8 cellular contexts compared by ENCODE assay signal in genomic region chr10:44864042-44864436, GRCh38. TPM values are rescaled to one million over a fixed set of nuclear protein-coding genes. Genes with fewer than 3 reads are reported as not detected.
DNase-seq lines count a peak whose midpoint lies in the region; ATAC-seq, FAIRE-seq and TF ChIP-seq lines count a peak whose summit lies in the region.

No MANE protein-coding gene starts in this region.

- no peak for TF ChIP-seq CTCF in MM.1S (IDR thresholded peaks at IDR 0.05; ENCODE audit: low read length)
- TF ChIP-seq CTCF in mucosa of descending colon (IDR thresholded peaks at IDR 0.05) = no peak

- peak overlapping the region; percentile 80 to 93 (median 88) for H3K4me3 Mint-ChIP-seq in CD8-positive, alpha-beta memory T cell

- H3K4me2 ChIP-seq in MM.1S (ENCODE audit: low read depth, low read length) = peak overlapping the region; percentile 66; the same call in 1 of the 2 replicates

- H3K9me3 Mint-ChIP-seq in CD8-positive, alpha-beta memory T cell = no peaks in the 10 kb centered on the region

- peaks cover 20 to 58% of the 10 kb centered on the region in 2 donors for H3K27me3 Mint-ChIP-seq in CD8-positive, alpha-beta memory T cell

- H4K20me1 ChIP-seq in MM.1S (ENCODE audit: insufficient read depth, low read length) = no peaks in the 10 kb centered on the region

- CTCF ChIA-PET in CD8-positive, alpha-beta memory T cell (lab: Charles Lee) = interaction anchor here (0.8 to 1.7 kb wide), 8 partner anchors 10 to 1193 kb away, joined by 3 to 8 read pairs (median 4); no protein-coding TSS in a partner anchor

- peaks cover 0 to 1% (median 0%) of the 10 kb centered on the region in 3 donors for H3K36me3 Mint-ChIP-seq in CD8-positive, alpha-beta memory T cell

- peak; percentile 76 for ATAC-seq in mucosa of descending colon
- ATAC-seq in aorta (ENCODE audit: low FRiP score) = peak; percentile 4
- no peak for ATAC-seq in HG02938 (IDR thresholded peaks at IDR 0.05; ENCODE audit: unreplicated experiment)

- H3K9ac ChIP-seq in MM.1S (ENCODE audit: low read length) = no peak overlapping the region

- peaks cover 12% of the 10 kb centered on the region for H3K27me3 ChIP-seq in CD8-positive, alpha-beta memory T cell (ENCODE audit: insufficient read depth, low read length, poor library complexity, severe bottlenecking)
- H3K27me3 ChIP-seq in MM.1S (replicated peaks; ENCODE audit: insufficient read depth, low read length) (no peaks in the 10 kb centered on the region), aorta (ENCODE audit: control insufficient read depth in 1 of 2, insufficient read depth in 2 of 2, low read length in 1 of 2) (no peaks in the 10 kb centered on the region)

- WGBS in aorta, 2 donors = 87 to 90% methylated on average over 17 of the region's 17 CpGs

- H3K9me3 ChIP-seq in CD8-positive, alpha-beta memory T cell (ENCODE audit: low read length) = no peaks in the 10 kb centered on the region
- H3K9me3 ChIP-seq in MM.1S (replicated peaks; ENCODE audit: insufficient read depth, low read length) (no peaks in the 10 kb centered on the region), mucosa of descending colon (no peaks in the 10 kb centered on the region), aorta (ENCODE audit: control insufficient read depth, low read length) (no peaks in the 10 kb centered on the region)

- POLR2A ChIA-PET in CD8-positive, alpha-beta memory T cell (lab: Charles Lee) = no interaction called here

- H3K4me1 Mint-ChIP-seq in CD8-positive, alpha-beta memory T cell = peaks cover 14 to 18% (median 16%) of the 10 kb centered on the region in 3 donors

- no peak overlapping the region for H3K27ac ChIP-seq in CD8-positive, alpha-beta memory T cell (ENCODE audit: low read depth, low read length)
- no peak overlapping the region for H3K27ac ChIP-seq in MM.1S (ENCODE audit: low read length)
- no peak overlapping the region for H3K27ac ChIP-seq in aorta (ENCODE audit: low read depth in 1 of 2, low read length in 2 of 2)

- 0 out of 2 replicates have a peak overlapping the region, but pooled peaks have one; percentile 92 for H2AFZ ChIP-seq in MM.1S (ENCODE audit: low read length)

- H3K27ac Mint-ChIP-seq in CD8-positive, alpha-beta memory T cell = peak overlapping the region in 1 of 8 donors; percentile 55

- H3K36me3 ChIP-seq in CD8-positive, alpha-beta memory T cell (ENCODE audit: insufficient read depth, low read length) = no peaks in the 10 kb centered on the region
- H3K36me3 ChIP-seq in MM.1S (replicated peaks; ENCODE audit: insufficient read depth, low read length) (no peaks in the 10 kb centered on the region), mucosa of descending colon (ENCODE audit: low read depth) (no peaks in the 10 kb centered on the region), aorta (ENCODE audit: control insufficient read depth in 1 of 2, insufficient read depth in 2 of 2, low read length in 1 of 2) (no peaks in the 10 kb centered on the region)

- peaks cover 6% of the 10 kb centered on the region; the same call in 1 of the 2 replicates for H3F3A ChIP-seq in MM.1S (ENCODE audit: insufficient read depth, low read length)

- peaks cover 4% of the 10 kb centered on the region for H3K4me1 ChIP-seq in CD8-positive, alpha-beta memory T cell (ENCODE audit: insufficient read depth, low read length)
- H3K4me1 ChIP-seq in MM.1S (ENCODE audit: low read length) (peaks cover 32% of the 10 kb centered on the region), mucosa of descending colon (ENCODE audit: low read depth) (peaks cover 10% of the 10 kb centered on the region), aorta (ENCODE audit: control insufficient read depth in 1 of 2, insufficient read depth in 2 of 2, low read length in 2 of 2) (no peaks in the 10 kb centered on the region)

- DNase-seq in CD8-positive, alpha-beta memory T cell = peak in 1 of 5 donors; percentile 12
- DNase-seq in MM.1S = no peak
- peak; percentile 59 for DNase-seq in cerebellar cortex (ENCODE audit: low spot score)
- DNase-seq in mucosa of descending colon = peak in 2 of 3 donors; percentile 47 to 75
- DNase-seq in aorta = no peak
- DNase-seq in HTR-8/SVneo (ENCODE audit: insufficient read length, low spot score) = no peak
- no peak for DNase-seq in globus pallidus (ENCODE audit: low spot score)

- no peak for FAIRE-seq in HTR-8/SVneo (lab: Jason Lieb, UNC)

- H3K79me2 ChIP-seq in MM.1S (ENCODE audit: low read length) = no peaks in the 10 kb centered on the region

- H3K4me3 ChIP-seq in CD8-positive, alpha-beta memory T cell (ENCODE audit: low read length) = peak overlapping the region; percentile 66
- no peak overlapping the region for H3K4me3 ChIP-seq in MM.1S (ENCODE audit: low read length)
- H3K4me3 ChIP-seq in mucosa of descending colon = no peak overlapping the region
- H3K4me3 ChIP-seq in aorta (ENCODE audit: low read length in 2 of 2) = no peak overlapping the region

- intact Hi-C loops in mucosa of descending colon (cut with DNase I, micrococcal nuclease) (loop anchor here in 1 of 2 donors (10.0 kb wide), 1 partner anchor 1189 kb away; no protein-coding TSS in a partner anchor), aorta (cut with DNase I) (loop anchor here (2.0 to 5.0 kb wide), 2 partner anchors 1193 to 1197 kb away; no protein-coding TSS in a partner anchor)

- H3K9me2 ChIP-seq in MM.1S (replicated peaks; ENCODE audit: insufficient read depth, low read length) = no peaks in the 10 kb centered on the region

RNA-seq across cellular contexts. Expression of gene TMEM72, which starts 47.1 kb away (rescaled TPM):
- total RNA-seq in CD8-positive, alpha-beta memory T cell = not detected
- not detected for polyA plus RNA-seq in CD8-positive, alpha-beta memory T cell
- total RNA-seq in mucosa of descending colon = 10 to 100 TPM; 14.9 to 40.6 (median 17.4) TPM
- total RNA-seq in aorta = not detected
- polyA plus RNA-seq in aorta = not detected

Comparison
In these comparisons a context has a peak if more than half of its experiments do, and no peak if none do; other contexts are left out.
1. DNase-seq: peak in cerebellar cortex (single experiment) and mucosa of descending colon (2 of 3); none in MM.1S (single experiment), aorta (0 of 2), HTR-8/SVneo (single experiment) and globus pallidus (single experiment).
2. RNA of gene TMEM72, which starts 47.1 kb away (total RNA-seq): 14.9 to 40.6 TPM in mucosa of descending colon; not detected in CD8-positive, alpha-beta memory T cell and not detected in aorta; every median in the first group is over 10 times any median in the second.